In the genomic region with DNA sequence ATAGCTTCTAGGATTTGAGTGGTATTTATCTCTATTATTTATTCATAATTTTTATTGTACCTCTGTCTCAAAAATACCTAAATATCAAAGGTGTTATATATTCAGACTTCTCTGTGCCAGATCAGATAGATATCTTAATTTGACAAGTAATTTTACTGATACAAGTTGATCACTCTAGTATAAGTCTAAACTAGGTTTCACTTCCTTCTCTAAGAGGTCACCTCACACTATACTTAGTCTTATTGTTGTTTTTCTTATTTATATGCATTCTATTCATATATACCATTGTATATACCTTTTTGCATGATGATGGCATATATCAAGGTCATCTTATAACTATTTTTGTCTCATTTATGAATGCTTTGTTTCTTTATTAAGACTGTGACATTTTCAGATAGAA, we compare ENCODE assay signal across 22 cellular contexts. TPM values are rescaled to one million over a fixed set of nuclear protein-coding genes. Genes with fewer than 3 reads are reported as not detected.
DNase-seq lines count a peak whose midpoint lies in the region; ATAC-seq and TF ChIP-seq lines count a peak whose summit lies in the region.
"Had no signal": no experiment of that assay in that cellular context is flagged by ENCODE, and none has a peak within 500 bp of the region (broad histone marks: within the 10 kb centered on the region; RNA-seq: fewer than 3 reads in every experiment).

No MANE protein-coding gene starts in this region.

- no peak overlapping the region for H3K4me2 ChIP-seq in neural progenitor cell

- no peaks in the 10 kb centered on the region for H3F3A ChIP-seq in neural progenitor cell (ENCODE audit: low read depth)

- no peak overlapping the region for H3K4me3 ChIP-seq in neural progenitor cell
- H3K4me3 ChIP-seq: gastroesophageal sphincter, vagina had no signal

- no peak overlapping the region for H2AFZ ChIP-seq in neural progenitor cell (replicated peaks)

- H3K79me2 ChIP-seq in neural progenitor cell (ENCODE audit: low read depth), result no peaks in the 10 kb centered on the region

- H4K20me1 ChIP-seq in neural progenitor cell (ENCODE audit: low read depth), result no peaks in the 10 kb centered on the region

- H3K4me1 ChIP-seq in neural progenitor cell, result no peaks in the 10 kb centered on the region
- H3K4me1 ChIP-seq: gastroesophageal sphincter had no signal

- peaks cover 4% of the 10 kb centered on the region for H3K36me3 Mint-ChIP-seq in neural progenitor cell

- no peaks in the 10 kb centered on the region for H3K4me1 Mint-ChIP-seq in neural progenitor cell
- H3K4me1 Mint-ChIP-seq: central memory CD8-positive, alpha-beta T cell; mesothelial cell of epicardium had no signal

- no peaks in the 10 kb centered on the region for H3K27me3 ChIP-seq in neural progenitor cell
- H3K27me3 ChIP-seq: gastroesophageal sphincter, vagina had no signal

- no peaks in the 10 kb centered on the region for H3K27me3 Mint-ChIP-seq in neural progenitor cell (ENCODE audit: insufficient read depth, low read depth)
- H3K27me3 Mint-ChIP-seq: CD4-positive, alpha-beta memory T cell; central memory CD8-positive, alpha-beta T cell; T-helper 17 cell had no signal

- no peak overlapping the region for H3K27ac ChIP-seq in neural progenitor cell
- H3K27ac ChIP-seq: gastroesophageal sphincter, HL-60, vagina had no signal

- H3K9me3 ChIP-seq in neural progenitor cell (ENCODE audit: low read depth), result no peaks in the 10 kb centered on the region
- H3K9me3 ChIP-seq: vagina had no signal

- no peak overlapping the region for H3K27ac Mint-ChIP-seq in neural progenitor cell
- H3K27ac Mint-ChIP-seq: mesothelial cell of epicardium, T-helper 17 cell had no signal

- H3K36me3 ChIP-seq in neural progenitor cell, result no peaks in the 10 kb centered on the region
- H3K36me3 ChIP-seq: vagina had no signal

- ATAC-seq in GM18867 (IDR thresholded peaks at IDR 0.05; ENCODE audit: unreplicated experiment), result peak; percentile 76
- ATAC-seq in GM21786 (IDR thresholded peaks at IDR 0.05; ENCODE audit: unreplicated experiment), result peak; percentile 78
- peak; percentile 72 for ATAC-seq in HG03135 (IDR thresholded peaks at IDR 0.05; ENCODE audit: unreplicated experiment)
- ATAC-seq: activated T-cell treated with anti-CD3 and anti-CD28 coated beads, Interleukin-2, amount 50 U/mL, for 4 hours; gastroesophageal sphincter; T-helper 17 cell had no signal

- no peak for DNase-seq in stimulated activated CD4-positive, alpha-beta T cell treated with anti-CD3 and anti-CD28 coated beads, Interleukin-4, amount 100 ng/mL, for 1 hour
- no peak for DNase-seq in NCI-H226
- no peak for DNase-seq in T-helper 9 cell
- no peak for DNase-seq in neural progenitor cell (ENCODE audit: low spot score)
- DNase-seq: activated CD4-positive, alpha-beta T cell treated with anti-CD3 and anti-CD28 coated beads for 4 hours; activated T-cell treated with anti-CD3 and anti-CD28 coated beads, Interleukin-2, amount 50 U/mL, for 4 hours; CD4-positive, alpha-beta memory T cell; islet precursor cell; Karpas-422; NCI-H187 treated with DMSO at 0.1 percent for 48 hours; NCI-H69; occipital lobe; T-helper 17 cell had no signal

- no peak overlapping the region for H3K9ac ChIP-seq in neural progenitor cell

- no peak overlapping the region for H3K4me3 Mint-ChIP-seq in neural progenitor cell
- H3K4me3 Mint-ChIP-seq: activated T-cell treated with anti-CD3 and anti-CD28 coated beads, Interleukin-2, amount 50 U/mL, for 4 hours; CD4-positive, alpha-beta memory T cell; central memory CD8-positive, alpha-beta T cell; mesothelial cell of epicardium; T-helper 17 cell had no signal

- no peak for TF ChIP-seq CTCF in neural progenitor cell (IDR thresholded peaks at IDR 0.05)

- no peaks in the 10 kb centered on the region for H3K9me3 Mint-ChIP-seq in neural progenitor cell
- H3K9me3 Mint-ChIP-seq: central memory CD8-positive, alpha-beta T cell had no signal

RNA-seq across cellular contexts. Expression of a gene that starts 26.4 kb away (rescaled TPM):
- total RNA-seq in neural progenitor cell (ENCODE audit: low replicate concordance), result 0.28 TPM in 1 of 2 replicates, not detected in the other
- total RNA-seq: gastroesophageal sphincter, skeletal muscle tissue, vagina had no signal

RNA-seq across cellular contexts. Expression of a gene that starts 33.9 kb away (rescaled TPM):
- 10.3 and 25.0 TPM in 2 replicates for total RNA-seq in neural progenitor cell (ENCODE audit: low replicate concordance)

RNA-seq across cellular contexts. Expression of a gene that starts 34.1 kb away (rescaled TPM):
- 42.2 and 78.2 TPM in 2 replicates for total RNA-seq in neural progenitor cell (ENCODE audit: low replicate concordance)
